ENCODE assay signal across 12 cellular contexts in the genomic region with DNA sequence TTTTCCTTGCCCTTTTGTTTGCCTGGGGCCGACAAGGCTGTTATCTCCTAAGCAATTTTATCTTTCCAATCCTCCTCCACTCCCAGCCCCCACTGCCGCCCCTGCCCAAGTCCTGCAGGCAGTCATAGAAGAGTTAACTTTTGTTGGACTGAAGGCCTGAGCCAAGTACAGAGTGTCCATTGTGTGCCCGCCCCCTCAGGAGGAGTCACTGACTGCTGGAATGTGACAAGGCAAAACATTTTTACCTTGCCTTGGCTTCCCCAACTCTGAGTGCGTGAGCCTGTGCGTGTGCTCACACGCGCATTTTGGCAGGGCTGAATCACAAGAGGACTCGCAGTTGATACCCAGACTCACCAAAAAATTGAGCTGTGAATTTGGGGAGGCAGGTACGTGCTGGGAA. TPM values are rescaled to one million over a fixed set of nuclear protein-coding genes. Genes with fewer than 3 reads are reported as not detected.
DNase-seq lines count a peak whose midpoint lies in the region; FAIRE-seq and TF ChIP-seq lines count a peak whose summit lies in the region.
"Had no signal": no experiment of that assay in that cellular context is flagged by ENCODE, and none has a peak within 500 bp of the region (broad histone marks: within the 10 kb centered on the region; RNA-seq: fewer than 3 reads in every experiment).

No MANE protein-coding gene starts in this region.

- no TSS peak for BruUV-seq in Calu3 (replicated peaks; lab: Mats Ljungman, UMichigan)

- H3K27me3 ChIP-seq in bronchial epithelial cell (ENCODE audit: control insufficient read depth, insufficient read depth, low read length) = no peaks in the 10 kb centered on the region

- peaks cover 36 to 48% of the 10 kb centered on the region in 2 donors for H3K4me1 ChIP-seq in kidney (ENCODE audit: control insufficient read depth in 1 of 2, insufficient read depth in 1 of 2, low read depth in 1 of 2, low read length in 2 of 2)

- no peak overlapping the region for H3K4me3 ChIP-seq in bronchial epithelial cell (ENCODE audit: low read depth, low read length)
- peak overlapping the region; percentile 46 to 70 for H3K4me3 ChIP-seq in kidney (ENCODE audit: low read length in 2 of 2)
- H3K4me3 ChIP-seq: lower lobe of right lung, skin epidermis had no signal

- peak overlapping the region; percentile 6 for H3K4me3 Mint-ChIP-seq in Calu3 (ENCODE audit: low read depth, unreplicated experiment)

- H3K27me3 Mint-ChIP-seq in Calu3 (ENCODE audit: unreplicated experiment) = no peaks in the 10 kb centered on the region

- H3K36me3 ChIP-seq in bronchial epithelial cell (ENCODE audit: control insufficient read depth, insufficient read depth, low read length) (no peaks in the 10 kb centered on the region), kidney (ENCODE audit: control insufficient read depth in 1 of 2, insufficient read depth in 2 of 2, low read length in 2 of 2) (no peaks in the 10 kb centered on the region)
- H3K36me3 ChIP-seq: lower lobe of right lung had no signal

- H3K36me3 Mint-ChIP-seq in Calu3 (ENCODE audit: insufficient read depth, unreplicated experiment) = no peaks in the 10 kb centered on the region

- no peaks in the 10 kb centered on the region for H3K9me3 Mint-ChIP-seq in Calu3 (ENCODE audit: low read depth, unreplicated experiment)

- peak overlapping the region in 1 of 2 donors; percentile 37 for H3K9ac ChIP-seq in kidney (ENCODE audit: low read length in 2 of 2)

- H3K9me3 ChIP-seq in kidney (ENCODE audit: control insufficient read depth in 1 of 2, low read length in 2 of 2) = no peaks in the 10 kb centered on the region
- H3K9me3 ChIP-seq: lower lobe of right lung had no signal

- H3K4me1 Mint-ChIP-seq in Calu3 (ENCODE audit: low read depth, unreplicated experiment) = peaks cover 13% of the 10 kb centered on the region

- DNase-seq in Calu3 (peak; percentile 30), bronchial epithelial cell (ENCODE audit: low read depth) (peak; percentile 77), kidney (no peak), renal cortical epithelial cell (ENCODE audit: low read depth) (peak; percentile 64), NCI-H446 treated with DMSO at 0.1 percent for 48 hours (lab: John Stamatoyannopoulos, UW) (no peak), GM19239 (ENCODE audit: insufficient read length, low spot score) (no peak), foreskin melanocyte (no peak), midbrain (lab: John Stamatoyannopoulos, UW) (no peak)
- DNase-seq: lower lobe of right lung, NCI-H2107, T1000 had no signal

- intact Hi-C loops in Calu3 (cut with micrococcal nuclease; ENCODE audit: unreplicated experiment) = no loop called here
- intact Hi-C loops in kidney (cut with DNase I) = no loop called here

- no peak overlapping the region for H3K27ac Mint-ChIP-seq in Calu3 (ENCODE audit: unreplicated experiment)

- peak overlapping the region; percentile 20 to 62 for H3K27ac ChIP-seq in kidney (ENCODE audit: low read depth in 2 of 2, low read length in 2 of 2)
- H3K27ac ChIP-seq: lower lobe of right lung had no signal

- FAIRE-seq in bronchial epithelial cell (lab: Jason Lieb, UNC) (no peak), kidney (lab: Jason Lieb, UNC) (no peak), GM19239 (lab: Jason Lieb, UNC) (no peak)

- CTCF ChIA-PET in Calu3 (lab: Charles Lee) = interaction anchor here (0.7 kb wide), 1 partner anchor 21 kb away, joined by 3 read pairs; no protein-coding TSS in a partner anchor

- no peak for TF ChIP-seq CTCF in Calu3 (IDR thresholded peaks at IDR 0.05; ENCODE audit: unreplicated experiment)
- TF ChIP-seq CTCF in bronchial epithelial cell (IDR thresholded peaks at IDR 0.05; ENCODE audit: insufficient read depth, low read length, severe bottlenecking) = no peak
- TF ChIP-seq CTCF in kidney (IDR thresholded peaks at IDR 0.05; ENCODE audit: borderline replicate concordance, extremely low read depth, insufficient read depth) = no peak

RNA-seq across cellular contexts. Expression of gene SETBP1, which starts 16.2 kb away (rescaled TPM):
- 5.3 and 6.0 TPM in 2 replicates for total RNA-seq in Calu3 (2022)
- 1.3 and 1.8 TPM in 2 replicates for total RNA-seq in bronchial epithelial cell
- total RNA-seq in kidney = 71.7 TPM
- polyA plus RNA-seq in kidney (ENCODE audit: insufficient read depth, low read depth, low replicate concordance) = 2.7 TPM
- total RNA-seq in renal cortical epithelial cell = 2.1 and 17.9 TPM in 2 replicates

Comparison
In these comparisons a context has a peak if more than half of its experiments do, and no peak if none do; other contexts are left out.
1. DNase-seq: peak in Calu3 (single experiment), bronchial epithelial cell (single experiment) and renal cortical epithelial cell (single experiment); none in kidney (single experiment), NCI-H446 treated with DMSO at 0.1 percent for 48 hours (single experiment), GM19239 (single experiment), foreskin melanocyte (single experiment) and midbrain (single experiment).